In the genomic region with DNA sequence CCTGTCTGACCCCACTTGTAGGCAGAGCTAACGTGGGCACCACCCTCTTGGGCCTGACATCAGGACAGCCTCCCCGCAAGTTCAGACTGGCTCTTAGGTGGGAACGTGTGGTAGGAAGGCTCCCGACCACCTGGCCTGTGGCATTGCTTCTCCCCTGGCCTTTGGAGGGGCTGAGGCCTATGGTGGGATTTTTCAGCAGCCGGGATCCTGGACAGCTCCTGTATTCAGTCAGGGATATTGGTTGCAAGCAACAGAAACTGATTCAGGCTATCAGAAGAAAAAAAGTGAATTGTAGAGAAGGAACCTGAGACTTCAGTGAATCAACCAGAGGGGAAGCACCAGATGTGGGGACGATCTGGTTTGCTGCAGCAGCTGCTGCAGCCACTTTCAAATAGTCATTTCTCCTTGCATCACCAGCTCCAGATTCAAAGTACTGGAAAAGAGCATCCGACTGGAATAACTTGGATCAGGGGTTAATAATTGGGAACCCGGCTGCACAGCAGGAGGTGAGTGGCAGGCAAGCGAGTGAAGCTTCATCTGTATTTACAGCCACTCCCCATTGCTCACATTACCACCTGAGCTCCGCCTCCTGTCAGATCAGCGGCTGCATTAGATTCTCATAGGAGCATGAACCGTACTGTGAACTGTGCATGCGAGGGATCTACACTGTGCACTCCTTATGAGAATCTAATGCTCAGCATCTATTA, we compare ENCODE assay signal across 23 cellular contexts. TPM values are rescaled to one million over a fixed set of nuclear protein-coding genes. Genes with fewer than 3 reads are reported as not detected.
A peak's percentile ranks its signal among the peaks of the same experiment; 100 is the strongest.
DNase-seq lines count a peak whose midpoint lies in the region; ATAC-seq and TF ChIP-seq lines count a peak whose summit lies in the region.
"Had no signal": no experiment of that assay in that cellular context is flagged by ENCODE, and none has a peak within 500 bp of the region (broad histone marks: within the 10 kb centered on the region; RNA-seq: fewer than 3 reads in every experiment).

No MANE protein-coding gene starts in this region.

- H3K4me1 ChIP-seq in HCT116 (ENCODE audit: control insufficient read depth in 1 of 2, insufficient read depth in 2 of 2, low read length in 2 of 2) (no peaks in the 10 kb centered on the region), stomach (peaks cover 0 to under 1% (median 0%) of the 10 kb centered on the region in 4 donors)
- no peaks in the 10 kb centered on the region for H3K4me1 ChIP-seq in CD8-positive, alpha-beta memory T cell (ENCODE audit: insufficient read depth, low read length)
- H3K4me1 ChIP-seq: sigmoid colon, vagina had no signal

- peak overlapping the region in 1 of 8 donors; percentile 69 for H3K27ac Mint-ChIP-seq in CD8-positive, alpha-beta memory T cell
- H3K27ac Mint-ChIP-seq: activated naive CD4-positive, alpha-beta T cell treated with anti-CD3 and anti-CD28 coated beads, Interleukin-2, amount 10 ng/mL, durations not matched to agents 7 days and 5 days; activated T-cell treated with anti-CD3 and anti-CD28 coated beads, Interleukin-2, amount 50 U/mL, for 24 hours; CD4-positive, alpha-beta memory T cell; naive B cell had no signal

- H3K36me3 ChIP-seq in HCT116 (ENCODE audit: control insufficient read depth in 1 of 2, insufficient read depth in 2 of 2, low read length in 2 of 2) (no peaks in the 10 kb centered on the region), stomach (no peaks in the 10 kb centered on the region)
- no peaks in the 10 kb centered on the region for H3K36me3 ChIP-seq in CD8-positive, alpha-beta memory T cell (ENCODE audit: insufficient read depth, low read length)
- H3K36me3 ChIP-seq: sigmoid colon, vagina had no signal

- H3K27ac ChIP-seq in HCT116 (ENCODE audit: low read depth, low read length) = no peak overlapping the region
- H3K27ac ChIP-seq in stomach = no peak overlapping the region
- no peak overlapping the region for H3K27ac ChIP-seq in CD8-positive, alpha-beta memory T cell (ENCODE audit: low read depth, low read length)
- H3K27ac ChIP-seq: sigmoid colon, vagina had no signal

- no peak for TF ChIP-seq EP300 in stomach (IDR thresholded peaks at IDR 0.05)

- DNase-seq in HCT116 (ENCODE audit: low read depth, low spot score) (no peak), NCI-H2227 treated with DMSO at 0.1 percent for 48 hours (lab: John Stamatoyannopoulos, UW) (peak; percentile 67), kidney tubule cell (ENCODE audit: low spot score) (peak; percentile 51), stomach (peak; percentile 33)
- DNase-seq in CD8-positive, alpha-beta memory T cell = no peak
- DNase-seq: activated CD4-positive, alpha-beta T cell treated with anti-CD3 and anti-CD28 coated beads for 1 hour; activated CD8-positive, alpha-beta memory T cell treated with anti-CD3 and anti-CD28 coated beads for 24 hours; activated naive CD4-positive, alpha-beta T cell treated with anti-CD3 and anti-CD28 coated beads, Interleukin-2, amount 10 ng/mL, durations not matched to agents 7 days and 5 days; activated T-cell treated with anti-CD3 and anti-CD28 coated beads, Interleukin-2, amount 50 U/mL, for 24 hours; amygdala; CD4-positive, alpha-beta memory T cell; DND-41; mesenchymal stem cell; naive B cell; NCI-H1105 treated with DMSO at 0.1 percent for 48 hours; NCI-H2107; NCI-H774; sigmoid colon had no signal

- RAD21 ChIA-PET in HCT116 (lab: Charles Lee; ENCODE audit: low non-redundant PET in 1 of 2, low total read pairs in 2 of 2, uncharacterized antibody in 2 of 2, unreplicated experiment in 2 of 2) = no interaction called here

- H3K9me2 ChIP-seq in HCT116 (ENCODE audit: insufficient read depth) = no peaks in the 10 kb centered on the region

- intact Hi-C loops in HCT116 (cut with micrococcal nuclease) (no loop called here), stomach (cut with DNase I; ENCODE audit: low total_unique reads) (no loop called here)

- CTCF ChIA-PET in HCT116 (lab: Charles Lee) = interaction anchor here (1.1 kb wide), 2 partner anchors 50 to 73 kb away, joined by 3 read pairs; a partner anchor contains a TSS
- CTCF ChIA-PET in CD8-positive, alpha-beta memory T cell (lab: Charles Lee) = interaction anchor here (0.7 kb wide), 1 partner anchor 48 kb away, joined by 3 read pairs; no protein-coding TSS in a partner anchor

- peak; percentile 38; the same call in 1 of the 2 replicates for ATAC-seq in HCT116
- no peak for ATAC-seq in GM21526 (IDR thresholded peaks at IDR 0.05; ENCODE audit: low FRiP score, unreplicated experiment)
- no peak for ATAC-seq in GM21390 (IDR thresholded peaks at IDR 0.05; ENCODE audit: unreplicated experiment)

- no peaks in the 10 kb centered on the region for H3K36me3 Mint-ChIP-seq in CD8-positive, alpha-beta memory T cell
- H3K36me3 Mint-ChIP-seq: activated naive CD4-positive, alpha-beta T cell treated with anti-CD3 and anti-CD28 coated beads, Interleukin-2, amount 10 ng/mL, durations not matched to agents 7 days and 5 days; CD4-positive, alpha-beta memory T cell; naive B cell had no signal

- BruUV-seq in HCT116 (replicated peaks; lab: Mats Ljungman, UMichigan) = no TSS peak

- H3K9me3 Mint-ChIP-seq in CD8-positive, alpha-beta memory T cell = no peaks in the 10 kb centered on the region
- H3K9me3 Mint-ChIP-seq: activated naive CD4-positive, alpha-beta T cell treated with anti-CD3 and anti-CD28 coated beads, Interleukin-2, amount 10 ng/mL, durations not matched to agents 7 days and 5 days; activated T-cell treated with anti-CD3 and anti-CD28 coated beads, Interleukin-2, amount 50 U/mL, for 24 hours; CD4-positive, alpha-beta memory T cell; naive B cell had no signal

- H3K9me3 ChIP-seq in HCT116 (ENCODE audit: control insufficient read depth in 1 of 2, insufficient read depth in 1 of 2, low read depth in 1 of 2, low read length in 2 of 2) (no peaks in the 10 kb centered on the region), stomach (no peaks in the 10 kb centered on the region)
- no peaks in the 10 kb centered on the region for H3K9me3 ChIP-seq in CD8-positive, alpha-beta memory T cell (ENCODE audit: low read length)
- H3K9me3 ChIP-seq: sigmoid colon, vagina had no signal

- TF ChIP-seq POLR2A in HCT116 (IDR thresholded peaks at IDR 0.05; ENCODE audit: borderline replicate concordance, extremely low read depth, insufficient read depth, insufficient read length) = no peak
- TF ChIP-seq POLR2A in stomach (IDR thresholded peaks at IDR 0.05) = no peak

- 60 to 73% (median 66%) methylated on average over 12 to 13 of the region's 13 CpGs for WGBS in stomach, 5 donors

- TF ChIP-seq RAD21 in HCT116 (IDR thresholded peaks at IDR 0.05; ENCODE audit: low read depth) = no peak

- no peaks in the 10 kb centered on the region for H3K79me2 ChIP-seq in HCT116 (ENCODE audit: insufficient read depth, low read length)

- no peak overlapping the region for H3K4me2 ChIP-seq in HCT116 (ENCODE audit: low read length)

- H3K4me3 Mint-ChIP-seq in CD8-positive, alpha-beta memory T cell = no peak overlapping the region
- H3K4me3 Mint-ChIP-seq: activated naive CD4-positive, alpha-beta T cell treated with anti-CD3 and anti-CD28 coated beads, Interleukin-2, amount 10 ng/mL, durations not matched to agents 7 days and 5 days; activated T-cell treated with anti-CD3 and anti-CD28 coated beads, Interleukin-2, amount 50 U/mL, for 24 hours; CD4-positive, alpha-beta memory T cell; naive B cell had no signal

- H2AFZ ChIP-seq in HCT116 (ENCODE audit: low read depth, low read length, poor library complexity, severe bottlenecking) = no peak overlapping the region

- H3K27me3 ChIP-seq in HCT116 (ENCODE audit: insufficient read depth, low read length) (no peaks in the 10 kb centered on the region), stomach (no peaks in the 10 kb centered on the region)
- no peaks in the 10 kb centered on the region for H3K27me3 ChIP-seq in CD8-positive, alpha-beta memory T cell (ENCODE audit: insufficient read depth, low read length, poor library complexity, severe bottlenecking)
- H3K27me3 ChIP-seq: sigmoid colon, vagina had no signal

- H3K9ac ChIP-seq in HCT116 (ENCODE audit: low read length) = no peak overlapping the region

- no peaks in the 10 kb centered on the region for H3K4me1 Mint-ChIP-seq in CD8-positive, alpha-beta memory T cell
- H3K4me1 Mint-ChIP-seq: activated naive CD4-positive, alpha-beta T cell treated with anti-CD3 and anti-CD28 coated beads, Interleukin-2, amount 10 ng/mL, durations not matched to agents 7 days and 5 days; CD4-positive, alpha-beta memory T cell; naive B cell had no signal

- H3K27me3 Mint-ChIP-seq in CD8-positive, alpha-beta memory T cell = peaks cover 3% of the 10 kb centered on the region in 2 donors
- H3K27me3 Mint-ChIP-seq: CD4-positive, alpha-beta memory T cell had no signal

- POLR2A ChIA-PET in HCT116 (lab: Charles Lee) = no interaction called here
- POLR2A ChIA-PET in CD8-positive, alpha-beta memory T cell (lab: Charles Lee) = no interaction called here

- H3K4me3 ChIP-seq in HCT116 (replicated peaks in 1 of 2; ENCODE audit: low read depth in 1 of 2, low read length in 2 of 2) (no peak overlapping the region), stomach (no peak overlapping the region)
- H3K4me3 ChIP-seq in CD8-positive, alpha-beta memory T cell (ENCODE audit: low read length) = no peak overlapping the region
- H3K4me3 ChIP-seq: sigmoid colon, vagina had no signal

- no peaks in the 10 kb centered on the region for H4K20me1 ChIP-seq in HCT116 (ENCODE audit: insufficient read depth)

- no peak for TF ChIP-seq CTCF in HCT116 (IDR thresholded peaks at IDR 0.05 in 2 of 3, conservative IDR thresholded peaks at IDR 0.05 in 1 of 3; ENCODE audit: borderline replicate concordance in 1 of 3, insufficient read depth in 1 of 3, low read depth in 2 of 3, low read length in 2 of 3)
- no peak for TF ChIP-seq CTCF in stomach (IDR thresholded peaks at IDR 0.05)

TF ChIP-seq in HCT116, 20 proteins besides CTCF, POLR2A, EP300 and RAD21 (continues in another document):
- TF ChIP-seq YY1 (IDR thresholded peaks at IDR 0.05; ENCODE audit: extremely low read depth, insufficient replicate concordance, low read depth, low read length) = no peak
- TF ChIP-seq, protein P1, sequence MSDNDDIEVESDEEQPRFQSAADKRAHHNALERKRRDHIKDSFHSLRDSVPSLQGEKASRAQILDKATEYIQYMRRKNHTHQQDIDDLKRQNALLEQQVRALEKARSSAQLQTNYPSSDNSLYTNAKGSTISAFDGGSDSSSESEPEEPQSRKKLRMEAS (IDR thresholded peaks at IDR 0.05) = no peak
- TF ChIP-seq, protein P2, sequence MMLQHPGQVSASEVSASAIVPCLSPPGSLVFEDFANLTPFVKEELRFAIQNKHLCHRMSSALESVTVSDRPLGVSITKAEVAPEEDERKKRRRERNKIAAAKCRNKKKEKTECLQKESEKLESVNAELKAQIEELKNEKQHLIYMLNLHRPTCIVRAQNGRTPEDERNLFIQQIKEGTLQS (IDR thresholded peaks at IDR 0.05) = no peak

RNA-seq across cellular contexts. Expression of a gene that starts 5.9 kb away (rescaled TPM):
- total RNA-seq in HCT116 (2021; ENCODE audit: unreplicated experiment) (not detected), stomach (100 to 1,000 TPM in 1 of 5 donors, not detected in 4; 117 TPM)
- not detected in 2 replicates for polyA plus RNA-seq in HCT116 (2012)
- under 1 TPM in 1 of 3 donors, not detected in 2; 0.62 TPM for polyA plus RNA-seq in stomach
- not detected for total RNA-seq in CD8-positive, alpha-beta memory T cell
- not detected for polyA plus RNA-seq in CD8-positive, alpha-beta memory T cell
- total RNA-seq: CD4-positive, alpha-beta memory T cell; dermis microvascular lymphatic vessel endothelial cell; osteocyte; sigmoid colon; vagina had no signal
- polyA plus RNA-seq: CD4-positive, alpha-beta memory T cell had no signal

RNA-seq across cellular contexts. Expression of a gene that starts 9.5 kb away (rescaled TPM):
- 12.7 TPM for total RNA-seq in HCT116 (2021; ENCODE audit: unreplicated experiment)
- polyA plus RNA-seq in HCT116 (2012) = 13.1 and 13.8 TPM in 2 replicates
- total RNA-seq in stomach = 100 to 1,000 TPM in 2 of 5 donors, 10 to 100 TPM in 2, 1 to 10 TPM in 1; 5.3 to 326 (median 35.2) TPM
- 10 to 100 TPM; 16.7 to 27.4 (median 20.9) TPM for polyA plus RNA-seq in stomach
- total RNA-seq in CD8-positive, alpha-beta memory T cell = 10 to 100 TPM; 16.5 to 16.6 TPM
- polyA plus RNA-seq in CD8-positive, alpha-beta memory T cell = 18.2 TPM

Comparison
In these comparisons a context has a peak if more than half of its experiments do, and no peak if none do; other contexts are left out.
1. DNase-seq: peak in NCI-H2227 treated with DMSO at 0.1 percent for 48 hours (single experiment), kidney tubule cell (single experiment) and stomach (single experiment); none in HCT116 (single experiment) and CD8-positive, alpha-beta memory T cell (0 of 5).